In the genomic region with DNA sequence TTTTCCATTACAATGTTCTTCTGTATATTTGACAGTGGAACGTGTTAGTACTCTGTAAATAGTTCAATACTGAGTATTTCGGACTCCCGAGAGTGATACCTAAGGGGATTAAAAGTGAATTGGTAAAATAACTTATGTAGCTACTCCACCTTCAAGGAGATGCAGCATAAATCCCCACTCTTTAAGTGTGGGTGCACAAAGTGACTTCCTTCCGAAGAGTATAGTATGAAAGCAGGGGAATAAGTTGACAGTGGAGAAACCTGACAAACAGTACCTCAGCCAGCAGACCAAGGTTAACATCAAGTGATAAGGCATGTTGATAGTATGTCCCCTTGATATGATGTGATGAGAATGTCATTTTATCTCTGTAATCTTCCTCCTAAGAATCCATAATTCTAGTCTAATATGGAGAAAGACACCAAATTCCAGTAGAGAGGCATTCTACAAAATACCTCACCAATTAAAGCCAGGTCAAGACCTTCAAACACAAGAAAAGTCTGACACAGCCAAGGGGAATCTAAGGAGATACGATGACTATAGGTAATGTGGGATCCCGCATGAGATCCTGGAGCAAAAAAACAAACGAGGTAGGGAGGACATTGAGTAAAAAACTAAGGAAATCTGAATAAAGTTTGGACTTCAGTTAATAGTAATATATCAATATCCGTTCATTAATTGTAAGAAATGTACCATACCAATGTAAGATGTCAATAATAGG, we compare ENCODE assay signal across 19 cellular contexts.
DNase-seq lines count a peak whose midpoint lies in the region; ATAC-seq and TF ChIP-seq lines count a peak whose summit lies in the region.
"Had no signal": no experiment of that assay in that cellular context is flagged by ENCODE, and none has a peak within 500 bp of the region (broad histone marks: within the 10 kb centered on the region; RNA-seq: fewer than 3 reads in every experiment).

No MANE protein-coding gene starts in this region.

- H3K36me3 Mint-ChIP-seq in stimulated activated naive CD8-positive, alpha-beta T cell treated with anti-CD3 and anti-CD28 coated beads, Interleukin-15, Interleukin-2, amounts not matched to agents 100 ng/mL and 50 ng/mL, for 24 hours (ENCODE audit: low read depth): peaks cover 10% of the 10 kb centered on the region
- peaks cover 12% of the 10 kb centered on the region for H3K36me3 Mint-ChIP-seq in activated naive CD8-positive, alpha-beta T cell treated with anti-CD3 and anti-CD28 coated beads, Interleukin-2, amount 50 U/mL, for 24 hours (ENCODE audit: low read depth)

- H3K9me3 ChIP-seq in MM.1S (replicated peaks; ENCODE audit: insufficient read depth, low read length): no peaks in the 10 kb centered on the region
- H3K9me3 ChIP-seq: left ventricle myocardium inferior had no signal

- peaks cover 56% of the 10 kb centered on the region for H3K4me1 Mint-ChIP-seq in stimulated activated naive CD8-positive, alpha-beta T cell treated with anti-CD3 and anti-CD28 coated beads, Interleukin-15, Interleukin-2, amounts not matched to agents 100 ng/mL and 50 ng/mL, for 24 hours (ENCODE audit: low read depth)
- peaks cover 52% of the 10 kb centered on the region for H3K4me1 Mint-ChIP-seq in activated naive CD8-positive, alpha-beta T cell treated with anti-CD3 and anti-CD28 coated beads, Interleukin-2, amount 50 U/mL, for 24 hours

- peak overlapping the region; percentile 91 for H3K4me2 ChIP-seq in MM.1S (ENCODE audit: low read depth, low read length)

- no peak for TF ChIP-seq CTCF in MM.1S (IDR thresholded peaks at IDR 0.05; ENCODE audit: low read length)

- peak overlapping the region; percentile 79 for H3K27ac Mint-ChIP-seq in stimulated activated naive CD8-positive, alpha-beta T cell treated with anti-CD3 and anti-CD28 coated beads, Interleukin-15, Interleukin-2, amounts not matched to agents 100 ng/mL and 50 ng/mL, for 24 hours
- peak overlapping the region; percentile 96 for H3K27ac Mint-ChIP-seq in activated naive CD8-positive, alpha-beta T cell treated with anti-CD3 and anti-CD28 coated beads, Interleukin-2, amount 50 U/mL, for 24 hours

- H4K20me1 ChIP-seq in MM.1S (ENCODE audit: insufficient read depth, low read length): no peaks in the 10 kb centered on the region

- peak overlapping the region; percentile 98 for H3K27ac ChIP-seq in MM.1S (ENCODE audit: low read length)
- H3K27ac ChIP-seq: esophagus muscularis mucosa, left ventricle myocardium inferior, ovary, VCaP had no signal

- H3K27me3 Mint-ChIP-seq in stimulated activated naive CD8-positive, alpha-beta T cell treated with anti-CD3 and anti-CD28 coated beads, Interleukin-15, Interleukin-2, amounts not matched to agents 100 ng/mL and 50 ng/mL, for 24 hours: no peaks in the 10 kb centered on the region
- H3K27me3 Mint-ChIP-seq in activated naive CD8-positive, alpha-beta T cell treated with anti-CD3 and anti-CD28 coated beads, Interleukin-2, amount 50 U/mL, for 24 hours: no peaks in the 10 kb centered on the region

- no peaks in the 10 kb centered on the region for H3K36me3 ChIP-seq in MM.1S (replicated peaks; ENCODE audit: insufficient read depth, low read length)
- H3K36me3 ChIP-seq: esophagus muscularis mucosa, left ventricle myocardium inferior, ovary had no signal

- H3K9me2 ChIP-seq in MM.1S (replicated peaks; ENCODE audit: insufficient read depth, low read length): no peaks in the 10 kb centered on the region

- H3K9me3 Mint-ChIP-seq in stimulated activated naive CD8-positive, alpha-beta T cell treated with anti-CD3 and anti-CD28 coated beads, Interleukin-15, Interleukin-2, amounts not matched to agents 100 ng/mL and 50 ng/mL, for 24 hours: no peaks in the 10 kb centered on the region
- H3K9me3 Mint-ChIP-seq in activated naive CD8-positive, alpha-beta T cell treated with anti-CD3 and anti-CD28 coated beads, Interleukin-2, amount 50 U/mL, for 24 hours: no peaks in the 10 kb centered on the region

- H3K4me3 Mint-ChIP-seq in stimulated activated naive CD8-positive, alpha-beta T cell treated with anti-CD3 and anti-CD28 coated beads, Interleukin-15, Interleukin-2, amounts not matched to agents 100 ng/mL and 50 ng/mL, for 24 hours: peak overlapping the region; percentile 58
- H3K4me3 Mint-ChIP-seq in activated naive CD8-positive, alpha-beta T cell treated with anti-CD3 and anti-CD28 coated beads, Interleukin-2, amount 50 U/mL, for 24 hours: peak overlapping the region; percentile 18

- TF ChIP-seq POLR2A in GM18505 (IDR thresholded peaks at IDR 0.05; ENCODE audit: borderline replicate concordance, extremely low read depth, insufficient read depth, insufficient read length): no peak

- no peak for DNase-seq in stimulated activated naive CD8-positive, alpha-beta T cell treated with anti-CD3 and anti-CD28 coated beads, Interleukin-15, Interleukin-2, amounts not matched to agents 100 U/mL and 50 U/mL, for 24 hours
- no peak for DNase-seq in MM.1S
- no peak for DNase-seq in activated naive CD8-positive, alpha-beta T cell treated with anti-CD3 and anti-CD28 coated beads, Interleukin-2, amount 50 U/mL, for 24 hours
- DNase-seq: activated CD8-positive, alpha-beta memory T cell treated with anti-CD3 and anti-CD28 coated beads, Interleukin-2, amount 50 U/mL, for 4 hours; AML-193; DMS153; left ventricle myocardium inferior; NCI-H1105 treated with DMSO at 0.1 percent for 48 hours; NCI-H748 treated with DMSO at 0.1 percent for 48 hours; ovary; stimulated activated CD4-positive, alpha-beta T cell treated with anti-CD3 and anti-CD28 coated beads, Interleukin-1b, Interleukin-23, amount 100 ng/mL, for 48 hours had no signal

- peaks cover 31% of the 10 kb centered on the region for H3K4me1 ChIP-seq in MM.1S (ENCODE audit: low read length)

- no peak for ATAC-seq in stimulated activated naive CD8-positive, alpha-beta T cell treated with anti-CD3 and anti-CD28 coated beads, Interleukin-15, Interleukin-2, amounts not matched to agents 100 U/mL and 50 U/mL, for 24 hours
- no peak for ATAC-seq in activated naive CD8-positive, alpha-beta T cell treated with anti-CD3 and anti-CD28 coated beads, Interleukin-2, amount 50 U/mL, for 24 hours
- ATAC-seq in GM21528 (IDR thresholded peaks at IDR 0.05; ENCODE audit: low FRiP score, unreplicated experiment) (no peak), GM18505 (IDR thresholded peaks at IDR 0.05; ENCODE audit: unreplicated experiment) (no peak), HG02970 (IDR thresholded peaks at IDR 0.05; ENCODE audit: low FRiP score, unreplicated experiment) (no peak)
- ATAC-seq: HCT116, sciatic nerve had no signal

- peak overlapping the region; percentile 95 for H3K9ac ChIP-seq in MM.1S (ENCODE audit: low read length)

- H3K4me3 ChIP-seq in MM.1S (ENCODE audit: low read length): peak overlapping the region; percentile 86; the same call in 1 of the 2 replicates
- H3K4me3 ChIP-seq: esophagus muscularis mucosa, left ventricle myocardium inferior, ovary had no signal

- H3F3A ChIP-seq in MM.1S (ENCODE audit: insufficient read depth, low read length): peaks cover 56% of the 10 kb centered on the region

- H2AFZ ChIP-seq in MM.1S (ENCODE audit: low read length): 0 out of 2 replicates have a peak overlapping the region, but pooled peaks have one; percentile 1

- H3K79me2 ChIP-seq in MM.1S (ENCODE audit: low read length): peaks cover 42% of the 10 kb centered on the region

- no peaks in the 10 kb centered on the region for H3K27me3 ChIP-seq in MM.1S (replicated peaks; ENCODE audit: insufficient read depth, low read length)
